ENCODE assay signal across 20 cellular contexts in the genomic region with DNA sequence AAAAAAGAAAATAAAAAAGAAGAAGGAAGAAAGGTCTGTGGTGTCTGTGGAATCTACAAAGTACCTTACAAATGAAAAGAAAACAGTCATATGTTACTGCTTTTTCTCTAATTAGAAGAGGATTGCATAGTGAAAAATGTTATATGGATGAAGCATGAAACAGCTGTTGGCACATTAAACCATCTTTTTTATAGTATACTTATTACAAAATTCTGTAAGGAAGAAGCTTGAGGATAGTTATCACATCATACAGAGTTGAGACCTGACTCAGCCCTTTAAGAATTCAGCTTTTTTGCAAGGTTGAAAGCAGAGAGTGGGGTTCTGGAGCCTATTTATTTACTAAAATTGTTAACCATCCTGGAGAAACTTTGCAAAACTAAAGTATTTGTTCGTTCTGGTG.
DNase-seq lines count a peak whose midpoint lies in the region; ATAC-seq, FAIRE-seq and TF ChIP-seq lines count a peak whose summit lies in the region.
"Had no signal": no experiment of that assay in that cellular context is flagged by ENCODE, and none has a peak within 500 bp of the region (broad histone marks: within the 10 kb centered on the region; RNA-seq: fewer than 3 reads in every experiment).

No MANE protein-coding gene starts in this region.

- TF ChIP-seq POLR2A in gastroesophageal sphincter (IDR thresholded peaks at IDR 0.05), result no peak

- CTCF ChIA-PET in WTC11 (lab: Charles Lee), result interaction anchor here (1.2 to 1.3 kb wide), 2 partner anchors 79 to 223 kb away, joined by 3 to 4 read pairs; partner anchors contain the start of gene PHLPP1

- FAIRE-seq in D721Med (lab: Jason Lieb, UNC), result no peak

- TF ChIP-seq CTCF in AG10803 (conservative IDR thresholded peaks at IDR 0.05; ENCODE audit: low read length), result no peak
- TF ChIP-seq CTCF in gastroesophageal sphincter (IDR thresholded peaks at IDR 0.05), result no peak
- TF ChIP-seq CTCF in D721Med (IDR thresholded peaks at IDR 0.05; ENCODE audit: insufficient read depth, missing control alignments), result no peak
- no peak for TF ChIP-seq CTCF in WTC11 (IDR thresholded peaks at IDR 0.05)

- H3K27ac ChIP-seq in gastroesophageal sphincter, result peak overlapping the region; percentile 47 to 79 (median 76)
- H3K27ac ChIP-seq: brain microvascular endothelial cell, suprapubic skin had no signal

- DNase-seq in AG10803 (ENCODE audit: low read depth) (peak; percentile 85), HCEC 1CT (peak; percentile 69), amniotic epithelial cell (ENCODE audit: low read depth) (peak; percentile 64), COLO829 (ENCODE audit: low spot score) (no peak), D721Med (ENCODE audit: insufficient read length, low spot score) (no peak), WTC11 (ENCODE audit: low spot score) (no peak)
- DNase-seq: activated CD8-positive, alpha-beta memory T cell treated with anti-CD3 and anti-CD28 coated beads for 24 hours; brain microvascular endothelial cell; DMS79 treated with DMSO at 0.1 percent for 48 hours; endodermal cell; head of caudate nucleus; KBM-7; NCI-H1930; NCI-H748 treated with DMSO at 0.1 percent for 48 hours; occipital lobe; Right ventricle myocardium superior had no signal

- H3K9me3 Mint-ChIP-seq in WTC11, result peaks cover 13% of the 10 kb centered on the region
- H3K9me3 Mint-ChIP-seq: endodermal cell had no signal

- H3K27me3 ChIP-seq in gastroesophageal sphincter, result no peaks in the 10 kb centered on the region
- H3K27me3 ChIP-seq: brain microvascular endothelial cell, suprapubic skin had no signal

- peaks cover 37% of the 10 kb centered on the region for H3K36me3 Mint-ChIP-seq in WTC11

- no peaks in the 10 kb centered on the region for H3K9me3 ChIP-seq in gastroesophageal sphincter
- H3K9me3 ChIP-seq: suprapubic skin had no signal

- H3K4me1 ChIP-seq in gastroesophageal sphincter, result peaks cover 9 to 53% (median 11%) of the 10 kb centered on the region in 3 donors

- WGBS in gastroesophageal sphincter (ENCODE audit: low coverage in 1 of 2), 2 donors, result 30 to 33% methylated on average over 1 of the region's 1 CpG

- H3K4me3 Mint-ChIP-seq in WTC11, result no peak overlapping the region
- H3K4me3 Mint-ChIP-seq: endodermal cell had no signal

- H3K4me1 Mint-ChIP-seq in WTC11, result no peaks in the 10 kb centered on the region
- H3K4me1 Mint-ChIP-seq: endodermal cell had no signal

- no peak for TF ChIP-seq EP300 in gastroesophageal sphincter (IDR thresholded peaks at IDR 0.05)

- H3K36me3 ChIP-seq in gastroesophageal sphincter, result peaks cover 0 to 15% of the 10 kb centered on the region in 2 donors
- H3K36me3 ChIP-seq: brain microvascular endothelial cell had no signal

- H3K4me3 ChIP-seq in AG10803 (ENCODE audit: low read length) (no peak overlapping the region), gastroesophageal sphincter (no peak overlapping the region)
- H3K4me3 ChIP-seq: smooth muscle cell, suprapubic skin had no signal

- POLR2A ChIA-PET in WTC11 (lab: Charles Lee), result no interaction called here

- H3K27me3 Mint-ChIP-seq in WTC11 (ENCODE audit: low read depth), result no peaks in the 10 kb centered on the region

- ATAC-seq in gastroesophageal sphincter, result no peak
- ATAC-seq in WTC11, result no peak
- no peak for ATAC-seq in HG03565 (IDR thresholded peaks at IDR 0.05; ENCODE audit: unreplicated experiment)

- no peak overlapping the region for H3K27ac Mint-ChIP-seq in WTC11
- H3K27ac Mint-ChIP-seq: endodermal cell had no signal

TF ChIP-seq in WTC11, 78 proteins besides CTCF, POLR2A, EP300 and RAD21 (continues in another document):
- TF ChIP-seq TCF7 (CRISPR knock-in tag; IDR thresholded peaks at IDR 0.05; ENCODE audit: low read depth), result no peak
- TF ChIP-seq ZNF425 (CRISPR knock-in tag; conservative IDR thresholded peaks at IDR 0.05), result no peak
- no peak for TF ChIP-seq FOXJ3 (CRISPR knock-in tag; IDR thresholded peaks at IDR 0.05; ENCODE audit: borderline replicate concordance)
- TF ChIP-seq ETV6 (CRISPR knock-in tag; IDR thresholded peaks at IDR 0.05), result no peak
- TF ChIP-seq ZBTB21 (CRISPR knock-in tag; IDR thresholded peaks at IDR 0.05; ENCODE audit: borderline replicate concordance), result no peak
- TF ChIP-seq ATF6 (CRISPR knock-in tag; IDR thresholded peaks at IDR 0.05), result no peak
- TF ChIP-seq JAZF1 (CRISPR knock-in tag; IDR thresholded peaks at IDR 0.05), result no peak
- TF ChIP-seq NR1H2 (CRISPR knock-in tag; IDR thresholded peaks at IDR 0.05), result no peak
- no peak for TF ChIP-seq NR3C1 (CRISPR knock-in tag; conservative IDR thresholded peaks at IDR 0.05; ENCODE audit: low read depth)
- TF ChIP-seq PREB (CRISPR knock-in tag; IDR thresholded peaks at IDR 0.05; ENCODE audit: borderline replicate concordance), result no peak
- TF ChIP-seq, protein P1, sequence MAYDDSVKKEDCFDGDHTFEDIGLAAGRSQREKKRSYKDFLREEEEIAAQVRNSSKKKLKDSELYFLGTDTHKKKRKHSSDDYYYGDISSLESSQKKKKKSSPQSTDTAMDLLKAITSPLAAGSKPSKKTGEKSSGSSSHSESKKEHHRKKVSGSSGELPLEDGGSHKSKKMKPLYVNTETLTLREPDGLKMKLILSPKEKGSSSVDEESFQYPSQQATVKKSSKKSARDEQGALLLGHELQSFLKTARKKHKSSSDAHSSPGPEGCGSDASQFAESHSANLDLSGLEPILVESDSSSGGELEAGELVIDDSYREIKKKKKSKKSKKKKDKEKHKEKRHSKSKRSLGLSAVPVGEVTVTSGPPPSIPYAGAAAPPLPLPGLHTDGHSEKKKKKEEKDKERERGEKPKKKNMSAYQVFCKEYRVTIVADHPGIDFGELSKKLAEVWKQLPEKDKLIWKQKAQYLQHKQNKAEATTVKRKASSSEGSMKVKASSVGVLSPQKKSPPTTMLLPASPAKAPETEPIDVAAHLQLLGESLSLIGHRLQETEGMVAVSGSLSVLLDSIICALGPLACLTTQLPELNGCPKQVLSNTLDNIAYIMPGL (CRISPR knock-in tag; IDR thresholded peaks at IDR 0.05), result no peak
- TF ChIP-seq ZNF281 (CRISPR knock-in tag; IDR thresholded peaks at IDR 0.05), result no peak
- no peak for TF ChIP-seq SMAD4 (CRISPR knock-in tag; IDR thresholded peaks at IDR 0.05)
- TF ChIP-seq EMX1 (CRISPR knock-in tag; IDR thresholded peaks at IDR 0.05), result no peak

Comparison
In these comparisons a context has a peak if more than half of its experiments do, and no peak if none do; other contexts are left out.
1. DNase-seq: peak in AG10803 (single experiment), HCEC 1CT (single experiment) and amniotic epithelial cell (single experiment); none in COLO829 (single experiment), D721Med (single experiment) and WTC11 (single experiment).